ENCODE assay signal across 8 cellular contexts in genomic region chr19:34773555-34773864, GRCh38. TPM values are rescaled to one million over a fixed set of nuclear protein-coding genes. Genes with fewer than 3 reads are reported as not detected.
DNase-seq lines count a peak whose midpoint lies in the region; ATAC-seq and TF ChIP-seq lines count a peak whose summit lies in the region.

No MANE protein-coding gene starts in this region.

- DNase-seq in H9 = no peak
- DNase-seq in WTC11 (ENCODE audit: low spot score) = no peak
- no peak for DNase-seq in right cardiac atrium
- no peak for DNase-seq in smooth muscle cell (lab: John Stamatoyannopoulos, UW; ENCODE audit: unreplicated experiment)
- no peak for DNase-seq in NCI-H1694 (lab: John Stamatoyannopoulos, UW)
- DNase-seq in DMS79 treated with DMSO at 0.1 percent for 48 hours (lab: John Stamatoyannopoulos, UW) = no peak

- no peak overlapping the region for H2BK20ac ChIP-seq in H9 (ENCODE audit: low read depth, low read length, poor library complexity, severe bottlenecking)

- H3K36me3 Mint-ChIP-seq in H9 (ENCODE audit: insufficient read depth in 1 of 3, low read depth in 3 of 3) = peaks cover 0 to 16% (median 9%) of the 10 kb centered on the region in 3 experiments
- no peaks in the 10 kb centered on the region for H3K36me3 Mint-ChIP-seq in WTC11

- H3K4me3 Mint-ChIP-seq in H9 = peak overlapping the region; percentile 87 to 95
- H3K4me3 Mint-ChIP-seq in WTC11 = peak overlapping the region; percentile 90

- H3K4me3 ChIP-seq in right cardiac atrium (ENCODE audit: low read length) = peak overlapping the region; percentile 75
- H3K4me3 ChIP-seq in smooth muscle cell = peak overlapping the region; percentile 91

- no peak overlapping the region for H3K4ac ChIP-seq in H9 (ENCODE audit: low read depth, low read length)

- no peak overlapping the region for H2AK5ac ChIP-seq in H9 (ENCODE audit: insufficient read length, low read length)

- H3K79me2 ChIP-seq in H9 (ENCODE audit: insufficient read depth, low read length) (no peaks in the 10 kb centered on the region), smooth muscle cell (ENCODE audit: low read depth) (peaks cover 16% of the 10 kb centered on the region)

- no peak overlapping the region for H4K8ac ChIP-seq in H9 (replicated peaks; ENCODE audit: insufficient read length, low read depth, low read length)

- no CpG with 5 or more reads among the region's 2 CpGs for WGBS in H9 (ENCODE audit: extremely low coverage, insufficient read length, low lambda C conversion rate)
- 73% methylated on average over 2 of the region's 2 CpGs for WGBS in right cardiac atrium
- 56% methylated on average over 2 of the region's 2 CpGs for WGBS in smooth muscle cell (ENCODE audit: low lambda C conversion rate)

- no peak overlapping the region for H3K27ac ChIP-seq in H9 (ENCODE audit: insufficient read length, low read depth, low read length)
- no peak overlapping the region for H3K27ac ChIP-seq in right cardiac atrium (ENCODE audit: low read length)
- H3K27ac ChIP-seq in smooth muscle cell (ENCODE audit: low read depth) = no peak overlapping the region

- H3K9me3 ChIP-seq in H9 (ENCODE audit: control insufficient read depth, low read depth, low read length) (no peaks in the 10 kb centered on the region), right cardiac atrium (ENCODE audit: control insufficient read depth, low read length) (no peaks in the 10 kb centered on the region), smooth muscle cell (replicated peaks; ENCODE audit: low read depth) (no peaks in the 10 kb centered on the region)

- peaks cover 2% of the 10 kb centered on the region for H3K36me3 ChIP-seq in smooth muscle cell (ENCODE audit: low read depth)

- H3K9ac ChIP-seq in H9 (ENCODE audit: extremely low read depth, insufficient read length, low read length) (no peak overlapping the region), smooth muscle cell (ENCODE audit: low read depth) (no peak overlapping the region)

- H4K20me1 ChIP-seq in H9 (ENCODE audit: control insufficient read depth, insufficient read depth, insufficient read length) (no peaks in the 10 kb centered on the region), smooth muscle cell (ENCODE audit: low read depth) (no peaks in the 10 kb centered on the region)

- peaks cover 5% of the 10 kb centered on the region for H3K23me2 ChIP-seq in H9 (ENCODE audit: insufficient read length, low read depth, low read length, poor library complexity, severe bottlenecking)

- H3K27ac Mint-ChIP-seq in H9 = no peak overlapping the region
- no peak overlapping the region for H3K27ac Mint-ChIP-seq in WTC11

- H3K27me3 ChIP-seq in H9 (ENCODE audit: insufficient read depth, low read length) = no peaks in the 10 kb centered on the region
- no peaks in the 10 kb centered on the region for H3K27me3 ChIP-seq in right cardiac atrium (ENCODE audit: control insufficient read depth, insufficient read depth)
- no peaks in the 10 kb centered on the region for H3K27me3 ChIP-seq in smooth muscle cell (ENCODE audit: low read depth)

- H3K9me3 Mint-ChIP-seq in H9 (peaks cover 24 to 27% of the 10 kb centered on the region in 2 experiments), WTC11 (peaks cover 33% of the 10 kb centered on the region)

- H2BK120ac ChIP-seq in H9 (ENCODE audit: low read depth, low read length, poor library complexity, severe bottlenecking) = no peak overlapping the region

- H3K4me1 ChIP-seq in H9 (ENCODE audit: insufficient read depth, low read length) (no peaks in the 10 kb centered on the region), right cardiac atrium (ENCODE audit: control insufficient read depth, insufficient read depth, low read length) (no peaks in the 10 kb centered on the region), smooth muscle cell (ENCODE audit: low read depth) (peaks cover 9% of the 10 kb centered on the region)

- no peak overlapping the region for H2BK12ac ChIP-seq in H9 (ENCODE audit: insufficient read length, low read depth, low read length)

- peaks cover 8 to 14% of the 10 kb centered on the region in 2 experiments for H3K4me1 Mint-ChIP-seq in H9
- peaks cover 11% of the 10 kb centered on the region for H3K4me1 Mint-ChIP-seq in WTC11

- H3K27me3 Mint-ChIP-seq in H9 (ENCODE audit: low read depth) (peaks cover 25% of the 10 kb centered on the region), WTC11 (ENCODE audit: low read depth) (peaks cover 22% of the 10 kb centered on the region)

- H3K56ac ChIP-seq in H9 (ENCODE audit: insufficient read length, low read depth, low read length) = no peak overlapping the region

- no peak overlapping the region for H3T11ph ChIP-seq in H9 (ENCODE audit: low read length)

- H4K91ac ChIP-seq in H9 (ENCODE audit: insufficient read length, low read depth, low read length) = no peak overlapping the region

- H3K4me2 ChIP-seq in H9 (ENCODE audit: insufficient read depth, insufficient read length, low read length) = peak overlapping the region; percentile 70
- H3K4me2 ChIP-seq in smooth muscle cell = peak overlapping the region; percentile 91

- H3K18ac ChIP-seq in H9 (ENCODE audit: insufficient read length, low read depth, low read length) = no peak overlapping the region

- H2AFZ ChIP-seq in H9 (ENCODE audit: low read length) (peak overlapping the region; percentile 96), smooth muscle cell (ENCODE audit: low read depth) (peak overlapping the region; percentile 100)

- ATAC-seq in WTC11 (no peak), right cardiac atrium (no peak), HG03571 (IDR thresholded peaks at IDR 0.05; ENCODE audit: unreplicated experiment) (no peak), GM21526 (IDR thresholded peaks at IDR 0.05; ENCODE audit: low FRiP score, unreplicated experiment) (no peak)

- no peaks in the 10 kb centered on the region for H3F3A ChIP-seq in smooth muscle cell (ENCODE audit: low read depth)

- TF ChIP-seq CTCF in H9 (conservative IDR thresholded peaks at IDR 0.05) = no peak
- no peak for TF ChIP-seq CTCF in WTC11 (IDR thresholded peaks at IDR 0.05)
- TF ChIP-seq CTCF in smooth muscle cell (IDR thresholded peaks at IDR 0.05; ENCODE audit: borderline replicate concordance, insufficient read depth, poor library complexity, severe bottlenecking) = no peak

- no peak overlapping the region for H2BK5ac ChIP-seq in H9 (ENCODE audit: insufficient read length, low read length)

- intact Hi-C loops in right cardiac atrium (cut with DNase I) = no loop called here

- no peak overlapping the region for H3K23ac ChIP-seq in H9 (ENCODE audit: insufficient read length, low read depth, low read length)

- CTCF ChIA-PET in WTC11 (lab: Charles Lee) = no interaction called here

- POLR2A ChIA-PET in WTC11 (lab: Charles Lee) = no interaction called here

- H4K5ac ChIP-seq in H9 (ENCODE audit: insufficient read length, low read depth, low read length) = no peak overlapping the region

- no peak overlapping the region for H3K14ac ChIP-seq in H9 (ENCODE audit: insufficient read depth, low read length)

- H3K79me1 ChIP-seq in H9 (ENCODE audit: insufficient read depth, low read depth, low read length, poor library complexity, severe bottlenecking) = no peaks in the 10 kb centered on the region

- H2BK15ac ChIP-seq in H9 (ENCODE audit: low read depth, low read length) = no peak overlapping the region

TF ChIP-seq in WTC11, 78 proteins besides CTCF, POLR2A, EP300 and RAD21 (continues in another document):
- TF ChIP-seq ZBTB21 (CRISPR knock-in tag; IDR thresholded peaks at IDR 0.05; ENCODE audit: borderline replicate concordance) (no peak), ETV6 (CRISPR knock-in tag; IDR thresholded peaks at IDR 0.05) (no peak), CBFB (CRISPR knock-in tag; IDR thresholded peaks at IDR 0.05; ENCODE audit: low read depth) (no peak)
- TF ChIP-seq, protein P1, sequence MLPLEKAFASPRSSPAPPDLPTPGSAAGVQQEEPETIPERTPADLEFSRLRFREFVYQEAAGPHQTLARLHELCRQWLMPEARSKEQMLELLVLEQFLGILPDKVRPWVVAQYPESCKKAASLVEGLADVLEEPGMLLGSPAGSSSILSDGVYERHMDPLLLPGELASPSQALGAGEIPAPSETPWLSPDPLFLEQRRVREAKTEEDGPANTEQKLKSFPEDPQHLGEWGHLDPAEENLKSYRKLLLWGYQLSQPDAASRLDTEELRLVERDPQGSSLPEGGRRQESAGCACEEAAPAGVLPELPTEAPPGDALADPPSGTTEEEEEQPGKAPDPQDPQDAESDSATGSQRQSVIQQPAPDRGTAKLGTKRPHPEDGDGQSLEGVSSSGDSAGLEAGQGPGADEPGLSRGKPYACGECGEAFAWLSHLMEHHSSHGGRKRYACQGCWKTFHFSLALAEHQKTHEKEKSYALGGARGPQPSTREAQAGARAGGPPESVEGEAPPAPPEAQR (CRISPR knock-in tag; IDR thresholded peaks at IDR 0.05) = no peak
- TF ChIP-seq, protein P2, sequence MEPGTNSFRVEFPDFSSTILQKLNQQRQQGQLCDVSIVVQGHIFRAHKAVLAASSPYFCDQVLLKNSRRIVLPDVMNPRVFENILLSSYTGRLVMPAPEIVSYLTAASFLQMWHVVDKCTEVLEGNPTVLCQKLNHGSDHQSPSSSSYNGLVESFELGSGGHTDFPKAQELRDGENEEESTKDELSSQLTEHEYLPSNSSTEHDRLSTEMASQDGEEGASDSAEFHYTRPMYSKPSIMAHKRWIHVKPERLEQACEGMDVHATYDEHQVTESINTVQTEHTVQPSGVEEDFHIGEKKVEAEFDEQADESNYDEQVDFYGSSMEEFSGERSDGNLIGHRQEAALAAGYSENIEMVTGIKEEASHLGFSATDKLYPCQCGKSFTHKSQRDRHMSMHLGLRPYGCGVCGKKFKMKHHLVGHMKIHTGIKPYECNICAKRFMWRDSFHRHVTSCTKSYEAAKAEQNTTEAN (CRISPR knock-in tag; IDR thresholded peaks at IDR 0.05) = no peak

RNA-seq across cellular contexts. Expression of gene ZNF599, which starts 0.5 kb away (rescaled TPM):
- 3.0 and 3.9 TPM in 2 replicates for total RNA-seq in H9 (2021)
- total RNA-seq in WTC11 (2021) = 4.0 to 5.2 TPM (median 5.2 TPM) in 3 replicates
- 1 to 10 TPM; 4.0 to 5.8 (median 4.8) TPM for total RNA-seq in right cardiac atrium
- 4.0 TPM for polyA plus RNA-seq in right cardiac atrium
- total RNA-seq in smooth muscle cell = 5.5 and 7.7 TPM in 2 replicates
- polyA plus RNA-seq in smooth muscle cell = 5.7 and 8.3 TPM in 2 replicates

RNA-seq across cellular contexts. Expression of gene ZNF181, which starts 39.5 kb away (rescaled TPM):
- total RNA-seq in H9 (2021) (8.2 and 9.9 TPM in 2 replicates), WTC11 (2021) (8.5 to 9.7 TPM (median 9.0 TPM) in 3 replicates), right cardiac atrium (10 to 100 TPM; 18.3 to 24.7 (median 20.8) TPM), smooth muscle cell (9.7 and 33.8 TPM in 2 replicates)
- polyA plus RNA-seq in right cardiac atrium (15.1 TPM), smooth muscle cell (4.1 and 7.1 TPM in 2 replicates)
